27 cellular contexts compared by ENCODE assay signal in the genomic region with DNA sequence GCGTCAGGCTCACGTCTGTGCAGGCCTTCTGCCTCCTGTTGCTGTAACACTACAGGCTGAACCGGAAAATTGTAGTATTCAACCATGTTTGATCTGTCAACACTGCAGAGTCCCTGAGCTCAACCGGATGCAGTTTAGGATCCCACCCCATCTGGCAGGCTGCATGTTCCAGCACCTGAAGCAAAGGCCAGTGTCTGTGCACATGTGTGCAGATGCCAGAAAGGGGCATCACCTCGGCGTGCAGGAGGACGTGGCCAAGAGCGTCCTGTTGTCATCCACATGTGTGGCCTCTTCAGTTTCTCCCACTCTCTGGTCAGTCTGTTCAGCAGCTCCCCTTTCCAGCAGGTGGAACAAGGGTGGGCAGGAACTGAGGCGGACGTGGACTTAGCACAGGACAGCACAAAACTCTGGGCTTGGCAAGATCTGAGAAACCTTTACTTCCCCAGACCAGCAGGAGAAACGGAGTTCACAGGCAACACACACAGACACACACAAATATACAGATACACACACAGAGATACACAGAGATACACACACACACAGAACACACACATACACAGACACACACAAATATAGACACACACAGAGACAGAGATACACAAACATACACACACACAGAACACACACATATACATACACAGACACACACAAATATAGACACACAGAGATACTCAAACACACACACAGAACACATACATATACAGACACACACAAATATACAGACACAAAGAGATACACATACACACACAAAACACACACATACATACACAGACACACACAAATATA.
DNase-seq lines count a peak whose midpoint lies in the region; ATAC-seq, FAIRE-seq and TF ChIP-seq lines count a peak whose summit lies in the region.
"Had no signal": no experiment of that assay in that cellular context is flagged by ENCODE, and none has a peak within 500 bp of the region (broad histone marks: within the 10 kb centered on the region; RNA-seq: fewer than 3 reads in every experiment).

No MANE protein-coding gene starts in this region.

- intact Hi-C loops in K562 (cut with micrococcal nuclease) = no loop called here
- intact Hi-C loops in left colon (cut with DNase I, micrococcal nuclease) = no loop called here
- intact Hi-C loops in aorta (cut with DNase I) = no loop called here

- H2AFZ ChIP-seq in K562 (ENCODE audit: low read depth, low read length) = no peak overlapping the region

- no peak overlapping the region for H3K4me3 Mint-ChIP-seq in mesothelial cell of epicardium
- H3K4me3 Mint-ChIP-seq: activated T-cell treated with anti-CD3 and anti-CD28 coated beads, Interleukin-2, amount 50 U/mL, for 4 hours; IgD-negative memory B cell had no signal

- peak; percentile 52 for DNase-seq in activated effector memory CD4-positive, alpha-beta T cell treated with anti-CD3 and anti-CD28 coated beads, Interleukin-2, amount 50 U/mL, for 16 hours
- no peak for DNase-seq in activated effector memory CD4-positive, alpha-beta T cell treated with Interleukin-2 at 50 U/mL for 16 hours
- DNase-seq in K562 (ENCODE audit: extremely low read depth in 1 of 4, low spot score in 3 of 4) = no peak
- DNase-seq in left colon = no peak
- DNase-seq in aorta = peak; percentile 40 to 57
- DNase-seq in mesothelial cell of epicardium (ENCODE audit: low spot score in 2 of 2, unreplicated experiment in 2 of 2) = no peak
- DNase-seq: activated CD4-positive, alpha-beta T cell treated with anti-CD3 and anti-CD28 coated beads, Interleukin-2, amount 50 U/mL, for 48 hours; activated CD4-positive, CD25-positive, alpha-beta regulatory T cell; activated naive CD4-positive, alpha-beta T cell treated with Interleukin-2 at 50 U/mL for 16 hours; activated T-cell treated with anti-CD3 and anti-CD28 coated beads, Interleukin-2, amount 50 U/mL, for 4 hours; amygdala; glutamatergic neuron; NCI-H1105; NCI-H2029; NCI-H345; NCI-H82; SHP77 treated with DMSO at 0.1 percent for 48 hours; stimulated activated CD4-positive, alpha-beta T cell treated with anti-CD3 and anti-CD28 coated beads, Interleukin-1b, Interleukin-23, amount 100 ng/mL, for 48 hours; SW 1271 had no signal

- CTCF ChIA-PET in K562 (lab: Yijun Ruan, JAX; ENCODE audit: low intra/inter-chr PET ratio) = no interaction called here

- 80% methylated on average over 8 of the region's 11 CpGs for WGBS in K562 (ENCODE audit: insufficient coverage, low coverage, missing lambda C conversion rate)
- WGBS in aorta, 2 donors = 81 to 82% methylated on average over 11 of the region's 11 CpGs

- in situ Hi-C loops in K562 (cut with MboI) = no loop called here

- no peak for TF ChIP-seq POLR2A in K562 (conservative IDR thresholded peaks at IDR 0.05)

- no peak overlapping the region for H3K27ac ChIP-seq in K562 (ENCODE audit: extremely low read depth, low read depth, low read length)
- H3K27ac ChIP-seq in aorta (ENCODE audit: low read depth in 1 of 2, low read length in 2 of 2) = no peak overlapping the region
- H3K27ac ChIP-seq: C4-2B, suprapubic skin, vagina had no signal

- no peak overlapping the region for H3K4me2 ChIP-seq in K562 (ENCODE audit: insufficient read depth, low read length)

- H3K4me1 ChIP-seq in K562 (replicated peaks in 1 of 2; ENCODE audit: control insufficient read depth in 2 of 2, insufficient read depth in 2 of 2, low read length in 2 of 2) (peaks cover 0 to 21% of the 10 kb centered on the region in 2 experiments; a peak in 3 of 5 replicates), aorta (ENCODE audit: control insufficient read depth in 1 of 2, insufficient read depth in 2 of 2, low read length in 2 of 2) (no peaks in the 10 kb centered on the region)

- H3K27ac Mint-ChIP-seq in mesothelial cell of epicardium = no peak overlapping the region
- H3K27ac Mint-ChIP-seq: IgD-negative memory B cell had no signal

- H3K4me3 ChIP-seq in K562 (no peak overlapping the region), aorta (ENCODE audit: low read length in 2 of 2) (no peak overlapping the region)
- H3K4me3 ChIP-seq: suprapubic skin, vagina had no signal

- H3K9ac ChIP-seq in K562 (ENCODE audit: insufficient read depth in 1 of 2, low read depth in 2 of 2, low read length in 2 of 2) = no peak overlapping the region

- BruUV-seq in K562 (replicated peaks; lab: Mats Ljungman, UMichigan) = no TSS peak

- H3K4me1 Mint-ChIP-seq in mesothelial cell of epicardium = no peaks in the 10 kb centered on the region

- ATAC-seq in K562 (no peak), left colon (peak; percentile 26), aorta (ENCODE audit: low FRiP score) (no peak), HG03045 (IDR thresholded peaks at IDR 0.05; ENCODE audit: unreplicated experiment) (no peak), HG02885 (IDR thresholded peaks at IDR 0.05; ENCODE audit: poor library complexity, unreplicated experiment) (no peak)
- ATAC-seq: activated T-cell treated with anti-CD3 and anti-CD28 coated beads, Interleukin-2, amount 50 U/mL, for 4 hours; HCT116 had no signal

- TF ChIP-seq CTCF in K562 (IDR thresholded peaks at IDR 0.05 in 2 of 3, conservative IDR thresholded peaks at IDR 0.05 in 1 of 3; ENCODE audit: insufficient read depth in 2 of 3, low read depth in 1 of 3, low read length in 3 of 3) (no peak), mesothelial cell of epicardium (IDR thresholded peaks at IDR 0.05; ENCODE audit: unreplicated experiment) (no peak)

- H3K9me1 ChIP-seq in K562 (ENCODE audit: control insufficient read depth, insufficient read depth, low read length) = no peaks in the 10 kb centered on the region

- H3K27me3 ChIP-seq in K562 (ENCODE audit: control insufficient read depth in 2 of 2, insufficient read depth in 2 of 2, low read length in 2 of 2) (no peaks in the 10 kb centered on the region), aorta (ENCODE audit: control insufficient read depth in 1 of 2, insufficient read depth in 2 of 2, low read length in 1 of 2) (no peaks in the 10 kb centered on the region)
- H3K27me3 ChIP-seq: suprapubic skin, vagina had no signal

- POLR2A ChIA-PET in K562 (lab: Yijun Ruan, JAX) = no interaction called here

- H3K79me2 ChIP-seq in K562 (ENCODE audit: control insufficient read depth, insufficient read depth, low read length) = no peaks in the 10 kb centered on the region

- FAIRE-seq in K562 (lab: Jason Lieb, UNC) = peak; percentile 77
- FAIRE-seq: bronchial epithelial cell had no signal

- no peaks in the 10 kb centered on the region for H3K36me3 Mint-ChIP-seq in mesothelial cell of epicardium
- H3K36me3 Mint-ChIP-seq: IgD-negative memory B cell had no signal

- TF ChIP-seq EP300 in K562 (IDR thresholded peaks at IDR 0.05; ENCODE audit: low read length) = no peak

- H3K9me3 Mint-ChIP-seq in mesothelial cell of epicardium = peaks cover 7% of the 10 kb centered on the region

- H3K9me3 ChIP-seq in K562 (replicated peaks; ENCODE audit: control insufficient read depth, insufficient read depth, low read depth, low read length) (0 out of 2 replicates have a peak, but pooled peaks cover 3% of the 10 kb centered on the region), aorta (ENCODE audit: control insufficient read depth, low read length) (peaks cover 4% of the 10 kb centered on the region)

- H4K20me1 ChIP-seq in K562 (replicated peaks; ENCODE audit: control insufficient read depth, insufficient read depth, low read length) = no peaks in the 10 kb centered on the region

- no peak for TF ChIP-seq RAD21 in K562 (CRISPR knock-in tag; conservative IDR thresholded peaks at IDR 0.05 in 1 of 2, IDR thresholded peaks at IDR 0.05 in 1 of 2)

- no peaks in the 10 kb centered on the region for H3K27me3 Mint-ChIP-seq in mesothelial cell of epicardium (ENCODE audit: low read depth)

- H3K36me3 ChIP-seq in K562 (ENCODE audit: control insufficient read depth, insufficient read depth, low read length) (no peaks in the 10 kb centered on the region), aorta (ENCODE audit: control insufficient read depth in 1 of 2, insufficient read depth in 2 of 2, low read length in 1 of 2) (no peaks in the 10 kb centered on the region)
- H3K36me3 ChIP-seq: suprapubic skin, vagina had no signal

TF ChIP-seq in K562, 482 proteins besides CTCF, POLR2A, EP300 and RAD21:
- peak in 1 of 2 experiments; percentile 12; a peak in 1 of 4 replicates for TF ChIP-seq TRIM24 (IDR thresholded peaks at IDR 0.05)
- no peak for TF ChIP-seq EWSR1 (IDR thresholded peaks at IDR 0.05; ENCODE audit: borderline replicate concordance, low read depth, partially characterized antibody)
- TF ChIP-seq POLR2AphosphoS5 (IDR thresholded peaks at IDR 0.05; ENCODE audit: control insufficient read depth, insufficient read depth, low read depth, low read length) = no peak
- no peak for TF ChIP-seq ZSCAN29 (IDR thresholded peaks at IDR 0.05)
- no peak for TF ChIP-seq ZNF717 (CRISPR knock-in tag; IDR thresholded peaks at IDR 0.05)
- TF ChIP-seq TSC22D4 (tag; IDR thresholded peaks at IDR 0.05) = no peak
- peak in 1 of 2 experiments; percentile 22; a peak in 1 of 4 replicates for TF ChIP-seq HDAC1 (IDR thresholded peaks at IDR 0.05)
- TF ChIP-seq ARID1B (IDR thresholded peaks at IDR 0.05) = no peak
- no peak for TF ChIP-seq ERF (CRISPR knock-in tag; IDR thresholded peaks at IDR 0.05)

Comparison
In these comparisons a context has a peak if more than half of its experiments do, and no peak if none do; other contexts are left out.
1. DNase-seq: peak in activated effector memory CD4-positive, alpha-beta T cell treated with anti-CD3 and anti-CD28 coated beads, Interleukin-2, amount 50 U/mL, for 16 hours (single experiment) and aorta (2 of 2); none in activated effector memory CD4-positive, alpha-beta T cell treated with Interleukin-2 at 50 U/mL for 16 hours (single experiment), K562 (0 of 4), left colon (0 of 2) and mesothelial cell of epicardium (0 of 2).